Comparison of ENCODE assay signal across 8 cellular contexts in the genomic region with DNA sequence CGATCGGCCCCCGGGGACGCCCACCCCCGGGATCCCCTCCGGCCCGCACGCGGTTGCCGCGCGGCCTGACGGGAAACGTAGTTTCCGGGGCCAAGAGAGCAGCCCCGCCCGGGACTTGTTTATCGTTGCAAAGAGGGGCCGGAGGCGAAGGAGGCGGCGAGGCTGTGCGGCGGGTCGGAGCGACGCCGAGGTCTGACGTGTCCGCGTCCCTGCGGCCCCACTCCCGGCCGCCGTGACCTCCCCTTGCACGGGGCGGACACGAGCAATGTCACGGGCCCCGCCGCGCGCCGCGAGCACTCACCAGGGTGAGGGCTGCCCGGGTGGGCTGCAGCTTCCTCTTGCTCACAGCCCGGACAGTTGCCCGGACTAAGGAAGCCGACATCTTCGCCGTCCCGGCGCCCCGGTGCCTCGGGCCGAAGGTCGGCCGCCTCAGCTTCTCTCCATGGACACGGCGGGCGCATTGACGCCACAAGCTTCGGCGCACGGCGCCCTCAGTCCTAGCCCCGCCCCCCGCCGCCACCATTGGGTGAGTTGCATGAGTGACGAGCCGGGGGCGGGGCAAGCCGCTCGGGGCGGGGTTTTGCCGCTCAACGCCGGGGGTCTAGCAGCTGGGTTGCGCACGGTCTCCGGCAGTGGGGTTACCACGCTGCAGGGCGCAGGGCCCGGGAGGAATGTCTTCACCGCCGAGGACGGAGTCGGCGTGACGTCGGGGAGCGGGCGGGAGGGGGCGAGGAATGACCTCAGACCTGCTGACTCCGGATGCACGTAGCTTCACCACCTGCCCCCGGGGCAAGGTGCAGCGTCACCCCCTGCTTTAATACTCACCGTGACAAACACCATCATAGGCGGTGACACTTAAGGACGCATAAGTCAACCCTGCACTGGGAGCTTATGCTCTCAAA. TPM values are rescaled to one million over a fixed set of nuclear protein-coding genes. Genes with fewer than 3 reads are reported as not detected.
DNase-seq lines count a peak whose midpoint lies in the region; ATAC-seq and TF ChIP-seq lines count a peak whose summit lies in the region.

A gene (minus strand): TSS at position 462 of the 902 bp plus-strand sequence. CDS start 80 bp downstream, at position 382.

- peak within 1 kb of the TSS; percentile 48 for H3K27ac ChIP-seq in adipose tissue (ENCODE audit: low read depth, low read length)

- TF ChIP-seq CTCF in GM13976 (IDR thresholded peaks at IDR 0.05; ENCODE audit: borderline replicate concordance, control extremely low read depth, extremely low read depth, insufficient read depth, missing control alignments), result no peak
- no peak for TF ChIP-seq CTCF in type B pancreatic cell (conservative IDR thresholded peaks at IDR 0.05)

- peak within 1 kb of the TSS; percentile 90 to 95 (median 94) for H3K4me3 Mint-ChIP-seq in T-cell
- H3K4me3 Mint-ChIP-seq in type B pancreatic cell, result peak within 1 kb of the TSS; percentile 95

- intact Hi-C loops in cardiac septum (cut with DNase I), result no loop called here
- intact Hi-C loops in posterior cingulate gyrus (cut with DNase I), result loop anchor here (5.0 kb wide), 1 partner anchor 70 kb away; a partner anchor contains a TSS

- H3K9me3 Mint-ChIP-seq in T-cell (no peaks in the 10 kb centered on the region), type B pancreatic cell (no peaks in the 10 kb centered on the region)

- 0 to 1% (median 1%) methylated on average over 73 to 101 of the region's 101 CpGs for WGBS in adipose tissue, 3 donors

- ATAC-seq in HG02840 (IDR thresholded peaks at IDR 0.05; ENCODE audit: low FRiP score, unreplicated experiment), result peak; percentile 81
- peak; percentile 84 to 92 (median 88) for ATAC-seq in T-cell (replicated peaks in 1 of 4)

- in situ Hi-C loops in GM13976 (cut with MboI; ENCODE audit: low sequenced_read_pairs, unreplicated experiment), result no loop called here

- H3K27me3 Mint-ChIP-seq in T-cell, result no peaks in the 10 kb centered on the region
- H3K27me3 Mint-ChIP-seq in type B pancreatic cell, result no peaks in the 10 kb centered on the region

- CTCF ChIA-PET in T-cell (lab: Charles Lee), result interaction anchor here in 1 of 2 donors (0.8 to 1.4 kb wide), 4 partner anchors 8 to 23 kb away, joined by 3 to 4 read pairs (median 4); no protein-coding TSS in a partner anchor

- H3K27ac Mint-ChIP-seq in T-cell, result peak within 1 kb of the TSS; percentile 93 to 97
- peak within 1 kb of the TSS; percentile 98 for H3K27ac Mint-ChIP-seq in type B pancreatic cell

- H3K4me1 Mint-ChIP-seq in T-cell (peaks cover 39 to 49% (median 44%) of the 10 kb centered on the region in 3 donors), type B pancreatic cell (ENCODE audit: unreplicated experiment) (peaks cover 35% of the 10 kb centered on the region)

- POLR2A ChIA-PET in T-cell (lab: Charles Lee), result interaction anchor here (0.6 to 1.5 kb wide), 16 partner anchors 10 to 1692 kb away, joined by 3 to 9 read pairs (median 4); a partner anchor contains a TSS

- H3K36me3 Mint-ChIP-seq in T-cell (peaks cover 18% of the 10 kb centered on the region), type B pancreatic cell (peaks cover 11% of the 10 kb centered on the region)

- DNase-seq in GM13976 (ENCODE audit: low spot score), result peak; percentile 95
- peak; percentile 90 for DNase-seq in NCI-H1436 (lab: John Stamatoyannopoulos, UW)
- DNase-seq in T-cell, result peak; percentile 97 to 100 (median 99)
- DNase-seq in cardiac septum (ENCODE audit: low spot score), result peak; percentile 98
- peak; percentile 95 to 99 (median 98) for DNase-seq in posterior cingulate gyrus
- peak; percentile 98 for DNase-seq in type B pancreatic cell (ENCODE audit: extremely low spot score, unreplicated experiment)

RNA-seq across cellular contexts. Expression of the gene that starts here (rescaled TPM):
- total RNA-seq in T-cell (10 to 100 TPM; 30.9 to 69.9 (median 34.5) TPM), cardiac septum (49.2 TPM), type B pancreatic cell (ENCODE audit: low replicate concordance) (33.2 and 36.8 TPM in 2 replicates)
- polyA plus RNA-seq in adipose tissue, result 10 to 100 TPM; 16.4 to 55.2 (median 40.7) TPM

Comparison
In these comparisons a context has a peak if more than half of its experiments do, and no peak if none do; other contexts are left out.
1. Peak in every context shown above with its lines: DNase-seq, ATAC-seq and H3K27ac ChIP-seq.